8 cellular contexts compared by ENCODE assay signal in the genomic region with DNA sequence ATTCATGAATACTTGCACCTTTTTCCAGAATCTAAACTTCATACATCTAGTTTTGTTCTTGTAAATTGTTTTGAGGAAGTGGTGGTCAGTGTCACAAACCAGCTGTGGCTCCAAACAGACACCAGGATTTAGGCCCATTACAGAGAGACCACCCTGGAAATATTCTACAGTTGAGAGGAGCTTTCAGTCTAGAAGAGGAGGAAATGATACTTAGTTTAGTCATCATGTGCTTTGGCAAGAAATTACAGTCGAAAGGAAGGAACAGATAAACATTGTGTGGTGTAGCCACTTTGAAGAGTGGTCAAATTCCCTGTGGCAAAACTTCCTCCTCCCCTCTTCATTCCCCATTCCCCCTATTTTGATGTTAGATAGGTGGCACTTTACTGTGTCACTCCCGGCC. TPM values are rescaled to one million over a fixed set of nuclear protein-coding genes. Genes with fewer than 3 reads are reported as not detected.
A peak's percentile ranks its signal among the peaks of the same experiment; 100 is the strongest.
DNase-seq lines count a peak whose midpoint lies in the region; TF ChIP-seq lines count a peak whose summit lies in the region.

No MANE protein-coding gene starts in this region.

- H3K4me3 ChIP-seq in HFF-Myc (replicated peaks; ENCODE audit: low read depth, low read length), result no peak overlapping the region

- DNase-seq in CD1c-positive myeloid dendritic cell (ENCODE audit: extremely low spot score) (peak; percentile 43), HFF-Myc (ENCODE audit: extremely low read depth, low read depth) (peak; percentile 70), RPMI7951 (ENCODE audit: low read depth) (peak; percentile 92), iris pigment epithelial cell (ENCODE audit: low read depth) (peak; percentile 86), GF-D8 (lab: John Stamatoyannopoulos, UW) (no peak), DMS153 treated with DMSO at 0.1 percent for 48 hours (lab: John Stamatoyannopoulos, UW; ENCODE audit: unreplicated experiment) (no peak), putamen (ENCODE audit: low spot score) (no peak)
- no peak for DNase-seq in effector CD4-positive, alpha-beta T cell

- TF ChIP-seq CTCF in HFF-Myc (IDR thresholded peaks at IDR 0.05; ENCODE audit: low read depth, low read length, missing control alignments), result no peak

RNA-seq across cellular contexts. Expression of a gene that starts 15.7 kb away (rescaled TPM):
- total RNA-seq in RPMI7951 (2014; rRNA removed; shearing (Covaris generic)), result 23.9 and 30.3 TPM in 2 replicates

Comparison
In these comparisons a context has a peak if more than half of its experiments do, and no peak if none do; other contexts are left out.
1. DNase-seq: peak in CD1c-positive myeloid dendritic cell (single experiment), HFF-Myc (single experiment), RPMI7951 (single experiment) and iris pigment epithelial cell (single experiment); none in GF-D8 (single experiment), effector CD4-positive, alpha-beta T cell (single experiment), DMS153 treated with DMSO at 0.1 percent for 48 hours (single experiment) and putamen (single experiment).